9 cellular contexts compared by ENCODE assay signal in genomic region chr3:11582123-11582968, GRCh38.
A peak's percentile ranks its signal among the peaks of the same experiment; 100 is the strongest.
DNase-seq lines count a peak whose midpoint lies in the region; ATAC-seq and TF ChIP-seq lines count a peak whose summit lies in the region.
"Had no signal": no experiment of that assay in that cellular context is flagged by ENCODE, and none has a peak within 500 bp of the region (broad histone marks: within the 10 kb centered on the region; RNA-seq: fewer than 3 reads in every experiment).

No MANE protein-coding gene starts in this region.

- no peak for TF ChIP-seq CTCF in HFFc6 (IDR thresholded peaks at IDR 0.05)
- TF ChIP-seq CTCF in mucosa of descending colon (IDR thresholded peaks at IDR 0.05) = no peak

- H3K4me1 ChIP-seq in CD4-positive, CD25-positive, alpha-beta regulatory T cell (ENCODE audit: control insufficient read depth, insufficient read depth, low read length, poor library complexity, severe bottlenecking) = no peaks in the 10 kb centered on the region
- H3K4me1 ChIP-seq in mucosa of descending colon (ENCODE audit: low read depth) = peaks cover 27% of the 10 kb centered on the region

- H3K4me1 Mint-ChIP-seq in CD4-positive, CD25-positive, alpha-beta regulatory T cell = peaks cover 4 to 40% (median 27%) of the 10 kb centered on the region in 4 donors
- H3K4me1 Mint-ChIP-seq in HFFc6 (ENCODE audit: low read depth) = peaks cover 91% of the 10 kb centered on the region

- H3K36me3 Mint-ChIP-seq in CD4-positive, CD25-positive, alpha-beta regulatory T cell = peaks cover 8% of the 10 kb centered on the region
- peaks cover 33% of the 10 kb centered on the region for H3K36me3 Mint-ChIP-seq in HFFc6 (ENCODE audit: low read depth)

- H3K9me3 ChIP-seq in CD4-positive, CD25-positive, alpha-beta regulatory T cell (ENCODE audit: control insufficient read depth in 2 of 2, low read length in 2 of 2) = no peaks in the 10 kb centered on the region
- no peaks in the 10 kb centered on the region for H3K9me3 ChIP-seq in SK-N-MC (ENCODE audit: low read depth, low read length)
- H3K9me3 ChIP-seq in mucosa of descending colon = no peaks in the 10 kb centered on the region

- ATAC-seq in CD4-positive, CD25-positive, alpha-beta regulatory T cell (ENCODE audit: low read depth in 2 of 2) = no peak
- ATAC-seq in mucosa of descending colon = peak; percentile 80

- H3K27me3 Mint-ChIP-seq in CD4-positive, CD25-positive, alpha-beta regulatory T cell = no peaks in the 10 kb centered on the region
- peaks cover 5% of the 10 kb centered on the region for H3K27me3 Mint-ChIP-seq in HFFc6 (ENCODE audit: insufficient read depth)
- H3K27me3 Mint-ChIP-seq: IgD-negative memory B cell had no signal

- H3K9ac ChIP-seq in SK-N-MC (ENCODE audit: insufficient read length) = peak overlapping the region; percentile 45

- H3K27ac Mint-ChIP-seq in CD4-positive, CD25-positive, alpha-beta regulatory T cell = peak overlapping the region; percentile 67 to 82 (median 79)
- peak overlapping the region; percentile 85 for H3K27ac Mint-ChIP-seq in HFFc6
- H3K27ac Mint-ChIP-seq: IgD-negative memory B cell had no signal

- intact Hi-C loops in mucosa of descending colon (cut with DNase I, micrococcal nuclease) = no loop called here

- DNase-seq in CD4-positive, CD25-positive, alpha-beta regulatory T cell = no peak
- DNase-seq in HFFc6 (peak; percentile 61), SK-N-MC (ENCODE audit: low read depth, low spot score) (peak; percentile 51), erythroblast (lab: John Stamatoyannopoulos, UW) (peak; percentile 14 to 15), mucosa of descending colon (peak in 2 of 3 donors; percentile 62 to 75), ureter (ENCODE audit: low spot score) (peak; percentile 75), D341Med (ENCODE audit: low spot score) (no peak), NCI-H82 treated with DMSO at 0.1 percent for 48 hours (lab: John Stamatoyannopoulos, UW; ENCODE audit: unreplicated experiment) (no peak)

- H3K9me3 Mint-ChIP-seq in CD4-positive, CD25-positive, alpha-beta regulatory T cell = no peaks in the 10 kb centered on the region
- no peaks in the 10 kb centered on the region for H3K9me3 Mint-ChIP-seq in HFFc6
- H3K9me3 Mint-ChIP-seq: IgD-negative memory B cell had no signal

- no peaks in the 10 kb centered on the region for H3K36me3 ChIP-seq in CD4-positive, CD25-positive, alpha-beta regulatory T cell (ENCODE audit: control insufficient read depth, insufficient read depth, low read length)
- no peaks in the 10 kb centered on the region for H3K36me3 ChIP-seq in SK-N-MC (ENCODE audit: insufficient read depth, low read length)
- H3K36me3 ChIP-seq in mucosa of descending colon (ENCODE audit: low read depth) = no peaks in the 10 kb centered on the region

- peak overlapping the region in 2 of 4 donors; percentile 51 to 63 for H3K4me3 Mint-ChIP-seq in CD4-positive, CD25-positive, alpha-beta regulatory T cell
- H3K4me3 Mint-ChIP-seq in HFFc6 = peak overlapping the region; percentile 88

- no peak for TF ChIP-seq POLR2A in erythroblast (IDR thresholded peaks at IDR 0.05; ENCODE audit: low read length)

- H3K4me3 ChIP-seq in CD4-positive, CD25-positive, alpha-beta regulatory T cell (ENCODE audit: low read depth, low read length) = no peak overlapping the region
- H3K4me3 ChIP-seq in SK-N-MC (peak overlapping the region; percentile 77), mucosa of descending colon (no peak overlapping the region)

- H3K27ac ChIP-seq in CD4-positive, CD25-positive, alpha-beta regulatory T cell (ENCODE audit: insufficient read depth, low read length, poor library complexity, severe bottlenecking) = no peak overlapping the region
- H3K27ac ChIP-seq in SK-N-MC = peak overlapping the region; percentile 94

- H3K27me3 ChIP-seq in CD4-positive, CD25-positive, alpha-beta regulatory T cell (ENCODE audit: control insufficient read depth, insufficient read depth, low read length) = no peaks in the 10 kb centered on the region

Comparison
In these comparisons a context has a peak if more than half of its experiments do, and no peak if none do; other contexts are left out.
1. DNase-seq: peak in HFFc6 (single experiment), SK-N-MC (single experiment), erythroblast (2 of 2), mucosa of descending colon (2 of 3) and ureter (single experiment); none in CD4-positive, CD25-positive, alpha-beta regulatory T cell (0 of 3), D341Med (single experiment) and NCI-H82 treated with DMSO at 0.1 percent for 48 hours (single experiment).